Comparison of ENCODE assay signal across 1 cellular context in the genomic region with DNA sequence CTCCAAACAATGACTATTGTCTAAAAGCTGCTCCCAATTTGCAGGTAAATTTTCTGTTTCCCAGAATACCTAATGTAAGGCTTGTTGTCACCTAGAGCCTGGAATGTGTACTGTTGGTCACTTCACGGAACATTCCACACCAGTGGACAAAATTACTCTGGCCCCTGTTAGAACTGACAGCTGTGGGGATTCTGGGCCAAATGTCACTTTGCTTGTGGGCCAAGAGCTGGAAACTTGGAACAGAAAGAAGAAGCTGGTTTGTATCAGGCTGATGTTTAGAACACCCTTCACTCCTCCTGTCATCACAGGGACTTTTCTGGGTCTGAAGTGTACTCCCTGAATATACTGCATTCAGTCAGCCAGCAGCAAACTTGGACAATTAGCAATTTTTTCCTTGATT.
TF ChIP-seq lines count a peak whose summit lies in the region.

No MANE protein-coding gene starts in this region.

TF ChIP-seq in HepG2, 621 proteins besides CTCF, POLR2A, EP300 and RAD21 (continued from another document):
- TF ChIP-seq, protein P1, sequence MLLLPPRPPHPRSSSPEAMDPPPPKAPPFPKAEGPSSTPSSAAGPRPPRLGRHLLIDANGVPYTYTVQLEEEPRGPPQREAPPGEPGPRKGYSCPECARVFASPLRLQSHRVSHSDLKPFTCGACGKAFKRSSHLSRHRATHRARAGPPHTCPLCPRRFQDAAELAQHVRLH (CRISPR knock-in tag; IDR thresholded peaks at IDR 0.05; ENCODE audit: borderline replicate concordance, low read depth) = no peak
- no peak for TF ChIP-seq PRPF4 (IDR thresholded peaks at IDR 0.05; ENCODE audit: low read depth, low read length, poor library complexity, severe bottlenecking)
